15 cellular contexts compared by ENCODE assay signal in genomic region chr11:66915046-66915832, GRCh38. TPM values are rescaled to one million over a fixed set of nuclear protein-coding genes. Genes with fewer than 3 reads are reported as not detected.
DNase-seq lines count a peak whose midpoint lies in the region; ATAC-seq, FAIRE-seq and TF ChIP-seq lines count a peak whose summit lies in the region.
"Had no signal": no experiment of that assay in that cellular context is flagged by ENCODE, and none has a peak within 500 bp of the region (broad histone marks: within the 10 kb centered on the region; RNA-seq: fewer than 3 reads in every experiment).

No MANE protein-coding gene starts in this region.

- H3K36me3 ChIP-seq in HAP-1 (replicated peaks): no peaks in the 10 kb centered on the region
- H3K36me3 ChIP-seq: adrenal gland, neutrophil, transverse colon had no signal

- peaks cover 31% of the 10 kb centered on the region for H3K4me1 ChIP-seq in A549
- H3K4me1 ChIP-seq in HAP-1: no peaks in the 10 kb centered on the region
- H3K4me1 ChIP-seq: adrenal gland had no signal

- H3K9me3 ChIP-seq in A549: no peaks in the 10 kb centered on the region
- no peaks in the 10 kb centered on the region for H3K9me3 ChIP-seq in HAP-1
- H3K9me3 ChIP-seq: adrenal gland, neutrophil, transverse colon had no signal

- H3K36me3 Mint-ChIP-seq in nephron (ENCODE audit: low read depth): no peaks in the 10 kb centered on the region

- peak overlapping the region in 2 of 3 experiments; percentile 7 to 67 for H3K27ac Mint-ChIP-seq in nephron

- no peak for TF ChIP-seq RAD21 in A549 (conservative IDR thresholded peaks at IDR 0.05 in 1 of 2, IDR thresholded peaks at IDR 0.05 in 1 of 2)

- POLR2A ChIA-PET in A549 (lab: Yijun Ruan, JAX): no interaction called here

- FAIRE-seq in A549 (lab: Jason Lieb, UNC): no peak

- H3K27me3 Mint-ChIP-seq in nephron (ENCODE audit: low read depth): no peaks in the 10 kb centered on the region

- in situ Hi-C loops in HAP-1 (cut with MboI; ENCODE audit: low sequenced_read_pairs): no loop called here

- peaks cover 14% of the 10 kb centered on the region for H3K4me1 Mint-ChIP-seq in nephron

- H3K27me3 ChIP-seq in HAP-1 (ENCODE audit: low read depth): no peaks in the 10 kb centered on the region
- H3K27me3 ChIP-seq: adrenal gland, neutrophil, transverse colon had no signal

- no peak overlapping the region for H3K4me2 ChIP-seq in A549

- ATAC-seq in A549 (peak; percentile 54 to 57; a peak in 5 of 6 replicates), HG03432 (IDR thresholded peaks at IDR 0.05; ENCODE audit: unreplicated experiment) (no peak), HG03025 (IDR thresholded peaks at IDR 0.05; ENCODE audit: low FRiP score, unreplicated experiment) (no peak)

- DNase-seq in A549 (ENCODE audit: low read depth in 1 of 2, low spot score in 1 of 2): no peak
- no peak for DNase-seq in NB4 (ENCODE audit: low read depth)
- peak; percentile 82 for DNase-seq in cerebellum (ENCODE audit: low spot score)
- DNase-seq in stimulated activated naive CD4-positive, alpha-beta T cell (lab: John Stamatoyannopoulos, UW): no peak
- DNase-seq in HAP-1 (ENCODE audit: low spot score in 2 of 2): no peak
- DNase-seq: adrenal gland, NCI-H524, SIG-M5, transverse colon had no signal

- WGBS in A549 (ENCODE audit: missing lambda C conversion rate): 92% methylated on average over 10 of the region's 14 CpGs

- TF ChIP-seq EP300 in A549 (IDR thresholded peaks at IDR 0.05): no peak

- H3K27ac ChIP-seq in A549: peak overlapping the region in 1 of 2 experiments; percentile 70; a peak in 3 of 6 replicates
- H3K27ac ChIP-seq: adrenal gland, neutrophil, transverse colon, VCaP had no signal

- TF ChIP-seq CTCF in A549 (IDR thresholded peaks at IDR 0.05) (no peak), NB4 (IDR thresholded peaks at IDR 0.05; ENCODE audit: low read depth, low read length) (peak; percentile 10), nephron (IDR thresholded peaks at IDR 0.05; ENCODE audit: unreplicated experiment in 3 of 3) (no peak)

- TF ChIP-seq POLR2A in A549 (IDR thresholded peaks at IDR 0.05; ENCODE audit: low read length): no peak
- no peak for TF ChIP-seq POLR2A in NB4 (IDR thresholded peaks at IDR 0.05; ENCODE audit: extremely low read depth, insufficient read length)

- CTCF ChIA-PET in A549 (lab: Yijun Ruan, JAX): interaction anchor here (1.0 to 2.0 kb wide), 6 partner anchors 10 to 106 kb away, joined by 3 to 5 read pairs (median 4); no protein-coding TSS in a partner anchor

- H3K4me3 ChIP-seq in A549 (no peak overlapping the region), NB4 (ENCODE audit: low read depth, low read length) (no peak overlapping the region), HAP-1 (no peak overlapping the region)
- H3K4me3 ChIP-seq: adrenal gland, transverse colon had no signal

- H3K9me3 Mint-ChIP-seq in nephron: no peaks in the 10 kb centered on the region

- H3K4me3 Mint-ChIP-seq in nephron: no peak overlapping the region

TF ChIP-seq in A549, 52 proteins besides CTCF, POLR2A, EP300 and RAD21:
- no peak for TF ChIP-seq SREBF2 (IDR thresholded peaks at IDR 0.05)
- TF ChIP-seq CEBPB (IDR thresholded peaks at IDR 0.05): no peak
- TF ChIP-seq HES2 (IDR thresholded peaks at IDR 0.05): no peak
- no peak for TF ChIP-seq TFCP2L1 (CRISPR knock-in tag; IDR thresholded peaks at IDR 0.05)
- no peak for TF ChIP-seq REST (IDR thresholded peaks at IDR 0.05)
- TF ChIP-seq ATOH8 (CRISPR knock-in tag; IDR thresholded peaks at IDR 0.05; ENCODE audit: low read depth): no peak
- no peak for TF ChIP-seq HDAC2 (IDR thresholded peaks at IDR 0.05)
- no peak for TF ChIP-seq CBX8 (IDR thresholded peaks at IDR 0.05)
- no peak for TF ChIP-seq FOSL2 (IDR thresholded peaks at IDR 0.05)
- no peak for TF ChIP-seq FOSL2 (CRISPR knock-in tag; IDR thresholded peaks at IDR 0.05)
- TF ChIP-seq ZSCAN20 (CRISPR knock-in tag; IDR thresholded peaks at IDR 0.05): no peak
- no peak for TF ChIP-seq CHD4 (IDR thresholded peaks at IDR 0.05; ENCODE audit: borderline replicate concordance)
- TF ChIP-seq ZNF302 (CRISPR knock-in tag; IDR thresholded peaks at IDR 0.05): no peak
- no peak for TF ChIP-seq MAFK (IDR thresholded peaks at IDR 0.05; ENCODE audit: partially characterized antibody)
- no peak for TF ChIP-seq E2F6 (IDR thresholded peaks at IDR 0.05; ENCODE audit: borderline replicate concordance, low read depth)
- TF ChIP-seq RCOR1 (IDR thresholded peaks at IDR 0.05; ENCODE audit: low read depth, low read length): no peak
- TF ChIP-seq NPAS2 (CRISPR knock-in tag; IDR thresholded peaks at IDR 0.05; ENCODE audit: borderline replicate concordance): no peak
- TF ChIP-seq KDM1A (IDR thresholded peaks at IDR 0.05; ENCODE audit: low read depth): no peak

RNA-seq across cellular contexts. Expression of gene PC, which starts 42.9 kb away (rescaled TPM):
- polyA plus RNA-seq in A549 (2011; rRNA removed): 14.2 and 15.7 TPM in 2 replicates
- polyA plus RNA-seq in A549 (2012; cell fraction: cytosol; rRNA removed): 25.1 and 29.6 TPM in 2 replicates
- polyA plus RNA-seq in A549 (2012; cell fraction: nucleus; rRNA removed): 88.3 and 105 TPM in 2 replicates
- polyA plus RNA-seq in A549 (2017; fragmentation: RNase III; extraction: RNeasy Plus Mini Kit Qiagen cat#74134 plus additional on column Dnase treatment): 31.3 to 53.5 TPM (median 45.9 TPM) in 3 replicates
- 31.5 and 37.8 TPM in 2 replicates for polyA minus RNA-seq in A549 (2011; rRNA and poly(A)+ RNA removed)
- total RNA-seq in cerebellum: 14.2 TPM

RNA-seq across cellular contexts. Expression of gene LRFN4, which starts 58.4 kb away (rescaled TPM):
- polyA plus RNA-seq in A549 (2011; rRNA removed) (7.9 and 8.8 TPM in 2 replicates), A549 (2017; fragmentation: RNase III; extraction: RNeasy Plus Mini Kit Qiagen cat#74134 plus additional on column Dnase treatment) (33.9 to 50.0 TPM (median 44.7 TPM) in 3 replicates)
- polyA plus RNA-seq in A549 (2012; cell fraction: cytosol; rRNA removed): 33.9 and 65.3 TPM in 2 replicates
- polyA plus RNA-seq in A549 (2012; cell fraction: nucleus; rRNA removed): 114 and 175 TPM in 2 replicates
- 4.7 and 6.6 TPM in 2 replicates for polyA minus RNA-seq in A549 (2011; rRNA and poly(A)+ RNA removed)
- total RNA-seq in cerebellum: 21.3 TPM

RNA-seq across cellular contexts. Expression of gene C11orf86, which starts 59.9 kb away (rescaled TPM):
- polyA plus RNA-seq in A549 (2011; rRNA removed) (9.3 and 10.8 TPM in 2 replicates), A549 (2017; fragmentation: RNase III; extraction: RNeasy Plus Mini Kit Qiagen cat#74134 plus additional on column Dnase treatment) (39.7 to 59.6 TPM (median 56.4 TPM) in 3 replicates)
- polyA plus RNA-seq in A549 (2012; cell fraction: cytosol; rRNA removed): 34.5 and 42.5 TPM in 2 replicates
- 23.0 and 24.9 TPM in 2 replicates for polyA plus RNA-seq in A549 (2012; cell fraction: nucleus; rRNA removed)
- polyA minus RNA-seq in A549 (2011; rRNA and poly(A)+ RNA removed): 2.7 and 5.4 TPM in 2 replicates
- not detected for total RNA-seq in cerebellum
- total RNA-seq: liver had no signal

Comparison
In these comparisons a context has a peak if more than half of its experiments do, and no peak if none do; other contexts are left out.
1. ATAC-seq: peak in A549 (2 of 2); none in HG03432 (single experiment) and HG03025 (single experiment).